In genomic region chr13:112187527-112188297, GRCh38 we compare ENCODE assay signal across 20 cellular contexts.
"Had no signal": no experiment of that assay in that cellular context is flagged by ENCODE, and none has a peak within 500 bp of the region (broad histone marks: within the 10 kb centered on the region; RNA-seq: fewer than 3 reads in every experiment).

No MANE protein-coding gene starts in this region.

- H3K27ac Mint-ChIP-seq: activated CD8-positive, alpha-beta T cell treated with anti-CD3 and anti-CD28 coated beads for 36 hours; activated naive CD8-positive, alpha-beta T cell treated with anti-CD3 and anti-CD28 coated beads, Interleukin-2, amount 10 ng/mL, durations not matched to agents 7 days and 5 days; T-helper 2 cell treated with Interferon-gamma antibody and Interleukin-4, amounts not matched to agents 5 μg/mL and 100 μg/mL, for 36 hours had no signal

- H3K4me3 Mint-ChIP-seq: activated CD8-positive, alpha-beta T cell treated with anti-CD3 and anti-CD28 coated beads for 36 hours; activated naive CD8-positive, alpha-beta T cell treated with anti-CD3 and anti-CD28 coated beads, Interleukin-2, amount 10 ng/mL, durations not matched to agents 7 days and 5 days; T-helper 2 cell treated with Interferon-gamma antibody and Interleukin-4, amounts not matched to agents 5 μg/mL and 100 μg/mL, for 36 hours had no signal

- H3K36me3 Mint-ChIP-seq: activated naive CD8-positive, alpha-beta T cell treated with anti-CD3 and anti-CD28 coated beads, Interleukin-2, amount 10 ng/mL, durations not matched to agents 7 days and 5 days had no signal

- H3K4me1 Mint-ChIP-seq: activated naive CD8-positive, alpha-beta T cell treated with anti-CD3 and anti-CD28 coated beads, Interleukin-2, amount 10 ng/mL, durations not matched to agents 7 days and 5 days had no signal

- H3K9me3 Mint-ChIP-seq: activated naive CD8-positive, alpha-beta T cell treated with anti-CD3 and anti-CD28 coated beads, Interleukin-2, amount 10 ng/mL, durations not matched to agents 7 days and 5 days; T-helper 2 cell treated with Interferon-gamma antibody and Interleukin-4, amounts not matched to agents 5 μg/mL and 100 μg/mL, for 36 hours had no signal

- DNase-seq: activated CD4-positive, alpha-beta T cell treated with anti-CD3 and anti-CD28 coated beads, Interleukin-2, amount 50 U/mL, for 1 hour; activated CD4-positive, CD25-positive, alpha-beta regulatory T cell; activated CD8-positive, alpha-beta memory T cell treated with anti-CD3 and anti-CD28 coated beads, Interleukin-2, amount 50 U/mL, for 4 hours; activated CD8-positive, alpha-beta T cell treated with anti-CD3 and anti-CD28 coated beads for 36 hours; activated naive CD4-positive, alpha-beta T cell treated with anti-CD3 and anti-CD28 coated beads, Interleukin-2, amount 50 U/mL, for 16 hours; activated naive CD8-positive, alpha-beta T cell treated with anti-CD3 and anti-CD28 coated beads, Interleukin-2, amount 10 ng/mL, durations not matched to agents 7 days and 5 days; activated T-cell treated with anti-CD3 and anti-CD28 coated beads, Interleukin-2, amount 50 U/mL, for 1 hour; anterior cingulate cortex; central memory CD4-positive, alpha-beta T cell; MG63; NCI-H1105; NCI-H1436; NCI-H1694 treated with DMSO at 0.1 percent for 48 hours; NCI-H2029 treated with DMSO at 0.1 percent for 48 hours; NCI-H510A treated with DMSO at 0.1 percent for 48 hours; NCI-H69; PC-3; SW 1271 had no signal

- ATAC-seq: activated CD8-positive, alpha-beta T cell treated with anti-CD3 and anti-CD28 coated beads for 36 hours; PC-3; SK-N-SH treated with all-trans-retinoic acid at 6 μM for 48 hours had no signal

- H3K27me3 Mint-ChIP-seq: activated CD8-positive, alpha-beta T cell treated with anti-CD3 and anti-CD28 coated beads for 36 hours; activated naive CD8-positive, alpha-beta T cell treated with anti-CD3 and anti-CD28 coated beads, Interleukin-2, amount 10 ng/mL, durations not matched to agents 7 days and 5 days had no signal
